In the genomic region with DNA sequence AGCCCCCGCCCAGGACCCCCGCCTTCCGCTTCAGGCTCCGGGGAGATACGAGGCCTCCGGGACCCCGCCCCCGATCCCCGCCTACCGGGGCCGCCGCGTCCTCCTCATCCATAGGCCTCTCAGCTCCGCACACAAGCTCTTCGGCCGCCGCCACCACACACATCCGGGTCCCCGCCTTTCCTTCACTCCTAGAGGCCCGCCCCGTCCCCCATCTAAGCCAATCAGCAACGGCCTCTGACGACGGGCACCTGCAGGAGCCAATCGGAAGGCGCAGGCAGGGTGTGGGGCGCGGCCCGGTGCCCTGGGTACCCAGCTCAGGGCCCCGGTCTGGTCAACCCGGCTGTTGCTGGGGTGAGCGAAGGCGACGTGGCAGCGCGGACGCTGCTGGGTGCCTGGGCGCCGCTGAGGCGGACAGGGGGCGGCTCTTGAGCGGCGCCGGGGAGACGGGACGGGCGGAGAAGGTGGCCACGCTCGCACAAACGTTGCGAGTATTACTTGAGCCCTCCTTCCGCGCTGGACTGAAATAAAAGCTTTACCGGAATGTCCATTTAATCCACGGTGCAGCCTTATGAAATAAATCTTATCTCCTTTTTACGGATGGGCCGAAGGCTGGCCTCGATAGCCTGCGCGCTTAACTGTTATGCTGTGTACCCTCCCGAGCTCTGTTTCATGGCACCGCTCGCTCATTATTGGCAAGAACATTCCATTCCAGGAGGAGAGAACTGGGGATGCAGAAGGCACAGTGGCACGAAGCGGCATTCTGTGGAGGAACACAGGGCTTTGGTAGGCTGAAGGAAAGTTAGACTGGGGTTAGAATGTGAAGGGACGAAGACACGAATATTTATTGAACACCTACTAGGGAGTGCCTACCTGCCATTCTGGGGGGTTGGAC, we compare ENCODE assay signal across 1 cellular context.
TF ChIP-seq lines count a peak whose summit lies in the region.

A gene with protein sequence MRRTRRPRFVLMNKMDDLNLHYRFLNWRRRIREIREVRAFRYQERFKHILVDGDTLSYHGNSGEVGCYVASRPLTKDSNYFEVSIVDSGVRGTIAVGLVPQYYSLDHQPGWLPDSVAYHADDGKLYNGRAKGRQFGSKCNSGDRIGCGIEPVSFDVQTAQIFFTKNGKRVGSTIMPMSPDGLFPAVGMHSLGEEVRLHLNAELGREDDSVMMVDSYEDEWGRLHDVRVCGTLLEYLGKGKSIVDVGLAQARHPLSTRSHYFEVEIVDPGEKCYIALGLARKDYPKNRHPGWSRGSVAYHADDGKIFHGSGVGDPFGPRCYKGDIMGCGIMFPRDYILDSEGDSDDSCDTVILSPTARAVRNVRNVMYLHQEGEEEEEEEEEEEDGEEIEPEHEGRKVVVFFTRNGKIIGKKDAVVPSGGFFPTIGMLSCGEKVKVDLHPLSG (minus strand): TSS at position 165 of the 892 bp plus-strand sequence. CDS start 57 bp downstream, at position 108.

TF ChIP-seq in HepG2, 621 proteins besides CTCF, POLR2A, EP300 and RAD21 (continued from another document and continues in another):
- TF ChIP-seq, protein P1, sequence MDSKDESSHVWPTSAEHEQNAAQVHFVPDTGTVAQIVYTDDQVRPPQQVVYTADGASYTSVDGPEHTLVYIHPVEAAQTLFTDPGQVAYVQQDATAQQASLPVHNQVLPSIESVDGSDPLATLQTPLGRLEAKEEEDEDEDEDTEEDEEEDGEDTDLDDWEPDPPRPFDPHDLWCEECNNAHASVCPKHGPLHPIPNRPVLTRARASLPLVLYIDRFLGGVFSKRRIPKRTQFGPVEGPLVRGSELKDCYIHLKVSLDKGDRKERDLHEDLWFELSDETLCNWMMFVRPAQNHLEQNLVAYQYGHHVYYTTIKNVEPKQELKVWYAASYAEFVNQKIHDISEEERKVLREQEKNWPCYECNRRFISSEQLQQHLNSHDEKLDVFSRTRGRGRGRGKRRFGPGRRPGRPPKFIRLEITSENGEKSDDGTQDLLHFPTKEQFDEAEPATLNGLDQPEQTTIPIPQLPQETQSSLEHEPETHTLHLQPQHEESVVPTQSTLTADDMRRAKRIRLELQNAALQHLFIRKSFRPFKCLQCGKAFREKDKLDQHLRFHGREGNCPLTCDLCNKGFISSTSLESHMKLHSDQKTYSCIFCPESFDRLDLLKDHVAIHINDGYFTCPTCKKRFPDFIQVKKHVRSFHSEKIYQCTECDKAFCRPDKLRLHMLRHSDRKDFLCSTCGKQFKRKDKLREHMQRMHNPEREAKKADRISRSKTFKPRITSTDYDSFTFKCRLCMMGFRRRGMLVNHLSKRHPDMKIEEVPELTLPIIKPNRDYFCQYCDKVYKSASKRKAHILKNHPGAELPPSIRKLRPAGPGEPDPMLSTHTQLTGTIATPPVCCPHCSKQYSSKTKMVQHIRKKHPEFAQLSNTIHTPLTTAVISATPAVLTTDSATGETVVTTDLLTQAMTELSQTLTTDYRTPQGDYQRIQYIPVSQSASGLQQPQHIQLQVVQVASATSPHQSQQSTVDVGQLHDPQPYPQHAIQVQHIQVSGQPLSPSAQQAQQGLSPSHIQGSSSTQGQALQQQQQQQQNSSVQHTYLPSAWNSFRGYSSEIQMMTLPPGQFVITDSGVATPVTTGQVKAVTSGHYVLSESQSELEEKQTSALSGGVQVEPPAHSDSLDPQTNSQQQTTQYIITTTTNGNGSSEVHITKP (CRISPR knock-in tag; IDR thresholded peaks at IDR 0.05; ENCODE audit: low read depth): no peak; the same call in 1 of the 2 replicates
- TF ChIP-seq CBFB (CRISPR knock-in tag; IDR thresholded peaks at IDR 0.05): 0 out of 2 replicates have a peak, but pooled peaks have one; percentile 40
- TF ChIP-seq KLF15 (CRISPR knock-in tag; IDR thresholded peaks at IDR 0.05; ENCODE audit: borderline replicate concordance): no peak; the same call in 1 of the 2 replicates
- TF ChIP-seq RELA (CRISPR knock-in tag; IDR thresholded peaks at IDR 0.05): 0 out of 2 replicates have a peak, but pooled peaks have one; percentile 72
- no peak for TF ChIP-seq SMARCC2 (IDR thresholded peaks at IDR 0.05)
- no peak for TF ChIP-seq NPAS2 (CRISPR knock-in tag; IDR thresholded peaks at IDR 0.05; ENCODE audit: borderline replicate concordance)
- TF ChIP-seq TCF7L2 (IDR thresholded peaks at IDR 0.05; ENCODE audit: low read depth, low read length): no peak
- TF ChIP-seq, protein P2, sequence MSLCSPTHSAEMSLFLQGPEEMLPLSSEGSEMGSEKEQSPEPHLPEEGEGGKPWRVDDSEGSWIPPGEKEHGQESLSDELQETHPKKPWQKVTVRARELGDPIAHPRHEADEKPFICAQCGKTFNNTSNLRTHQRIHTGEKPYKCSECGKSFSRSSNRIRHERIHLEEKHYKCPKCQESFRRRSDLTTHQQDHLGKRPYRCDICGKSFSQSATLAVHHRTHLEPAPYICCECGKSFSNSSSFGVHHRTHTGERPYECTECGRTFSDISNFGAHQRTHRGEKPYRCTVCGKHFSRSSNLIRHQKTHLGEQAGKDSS (CRISPR knock-in tag; IDR thresholded peaks at IDR 0.05; ENCODE audit: borderline replicate concordance, low read depth): no peak
- TF ChIP-seq ERF (CRISPR knock-in tag; IDR thresholded peaks at IDR 0.05): peak; percentile 83
- TF ChIP-seq KLF13 (CRISPR knock-in tag; IDR thresholded peaks at IDR 0.05): no peak
- peak in 1 of 2 experiments; percentile 28; a peak in 2 of 4 replicates for TF ChIP-seq KLF16 (CRISPR knock-in tag; IDR thresholded peaks at IDR 0.05)
- TF ChIP-seq, protein P3, sequence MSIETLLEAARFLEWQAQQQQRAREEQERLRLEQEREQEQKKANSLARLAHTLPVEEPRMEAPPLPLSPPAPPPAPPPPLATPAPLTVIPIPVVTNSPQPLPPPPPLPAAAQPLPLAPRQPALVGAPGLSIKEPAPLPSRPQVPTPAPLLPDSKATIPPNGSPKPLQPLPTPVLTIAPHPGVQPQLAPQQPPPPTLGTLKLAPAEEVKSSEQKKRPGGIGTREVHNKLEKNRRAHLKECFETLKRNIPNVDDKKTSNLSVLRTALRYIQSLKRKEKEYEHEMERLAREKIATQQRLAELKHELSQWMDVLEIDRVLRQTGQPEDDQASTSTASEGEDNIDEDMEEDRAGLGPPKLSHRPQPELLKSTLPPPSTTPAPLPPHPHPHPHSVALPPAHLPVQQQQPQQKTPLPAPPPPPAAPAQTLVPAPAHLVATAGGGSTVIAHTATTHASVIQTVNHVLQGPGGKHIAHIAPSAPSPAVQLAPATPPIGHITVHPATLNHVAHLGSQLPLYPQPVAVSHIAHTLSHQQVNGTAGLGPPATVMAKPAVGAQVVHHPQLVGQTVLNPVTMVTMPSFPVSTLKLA (IDR thresholded peaks at IDR 0.05): no peak
- TF ChIP-seq ZNF264 (CRISPR knock-in tag; IDR thresholded peaks at IDR 0.05): no peak
- TF ChIP-seq IKZF1 (IDR thresholded peaks at IDR 0.05): no peak
- no peak for TF ChIP-seq PRMT3 (CRISPR knock-in tag; IDR thresholded peaks at IDR 0.05; ENCODE audit: borderline replicate concordance, low read depth)
- TF ChIP-seq, protein P4, sequence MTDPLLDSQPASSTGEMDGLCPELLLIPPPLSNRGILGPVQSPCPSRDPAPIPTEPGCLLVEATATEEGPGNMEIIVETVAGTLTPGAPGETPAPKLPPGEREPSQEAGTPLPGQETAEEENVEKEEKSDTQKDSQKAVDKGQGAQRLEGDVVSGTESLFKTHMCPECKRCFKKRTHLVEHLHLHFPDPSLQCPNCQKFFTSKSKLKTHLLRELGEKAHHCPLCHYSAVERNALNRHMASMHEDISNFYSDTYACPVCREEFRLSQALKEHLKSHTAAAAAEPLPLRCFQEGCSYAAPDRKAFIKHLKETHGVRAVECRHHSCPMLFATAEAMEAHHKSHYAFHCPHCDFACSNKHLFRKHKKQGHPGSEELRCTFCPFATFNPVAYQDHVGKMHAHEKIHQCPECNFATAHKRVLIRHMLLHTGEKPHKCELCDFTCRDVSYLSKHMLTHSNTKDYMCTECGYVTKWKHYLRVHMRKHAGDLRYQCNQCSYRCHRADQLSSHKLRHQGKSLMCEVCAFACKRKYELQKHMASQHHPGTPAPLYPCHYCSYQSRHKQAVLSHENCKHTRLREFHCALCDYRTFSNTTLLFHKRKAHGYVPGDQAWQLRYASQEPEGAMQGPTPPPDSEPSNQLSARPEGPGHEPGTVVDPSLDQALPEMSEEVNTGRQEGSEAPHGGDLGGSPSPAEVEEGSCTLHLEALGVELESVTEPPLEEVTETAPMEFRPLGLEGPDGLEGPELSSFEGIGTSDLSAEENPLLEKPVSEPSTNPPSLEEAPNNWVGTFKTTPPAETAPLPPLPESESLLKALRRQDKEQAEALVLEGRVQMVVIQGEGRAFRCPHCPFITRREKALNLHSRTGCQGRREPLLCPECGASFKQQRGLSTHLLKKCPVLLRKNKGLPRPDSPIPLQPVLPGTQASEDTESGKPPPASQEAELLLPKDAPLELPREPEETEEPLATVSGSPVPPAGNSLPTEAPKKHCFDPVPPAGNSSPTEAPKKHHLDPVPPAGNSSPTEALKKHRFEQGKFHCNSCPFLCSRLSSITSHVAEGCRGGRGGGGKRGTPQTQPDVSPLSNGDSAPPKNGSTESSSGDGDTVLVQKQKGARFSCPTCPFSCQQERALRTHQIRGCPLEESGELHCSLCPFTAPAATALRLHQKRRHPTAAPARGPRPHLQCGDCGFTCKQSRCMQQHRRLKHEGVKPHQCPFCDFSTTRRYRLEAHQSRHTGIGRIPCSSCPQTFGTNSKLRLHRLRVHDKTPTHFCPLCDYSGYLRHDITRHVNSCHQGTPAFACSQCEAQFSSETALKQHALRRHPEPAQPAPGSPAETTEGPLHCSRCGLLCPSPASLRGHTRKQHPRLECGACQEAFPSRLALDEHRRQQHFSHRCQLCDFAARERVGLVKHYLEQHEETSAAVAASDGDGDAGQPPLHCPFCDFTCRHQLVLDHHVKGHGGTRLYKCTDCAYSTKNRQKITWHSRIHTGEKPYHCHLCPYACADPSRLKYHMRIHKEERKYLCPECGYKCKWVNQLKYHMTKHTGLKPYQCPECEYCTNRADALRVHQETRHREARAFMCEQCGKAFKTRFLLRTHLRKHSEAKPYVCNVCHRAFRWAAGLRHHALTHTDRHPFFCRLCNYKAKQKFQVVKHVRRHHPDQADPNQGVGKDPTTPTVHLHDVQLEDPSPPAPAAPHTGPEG (CRISPR knock-in tag; IDR thresholded peaks at IDR 0.05): no peak
- TF ChIP-seq CHD2 (IDR thresholded peaks at IDR 0.05; ENCODE audit: low read depth, low read length): 0 out of 2 replicates have a peak, but pooled peaks have one; percentile 53
- peak; percentile 42; the same call in 1 of the 2 replicates for TF ChIP-seq ZNF564 (CRISPR knock-in tag; IDR thresholded peaks at IDR 0.05)
- TF ChIP-seq TAF1 (CRISPR knock-in tag; IDR thresholded peaks at IDR 0.05): peak; percentile 91
- TF ChIP-seq, protein P5, sequence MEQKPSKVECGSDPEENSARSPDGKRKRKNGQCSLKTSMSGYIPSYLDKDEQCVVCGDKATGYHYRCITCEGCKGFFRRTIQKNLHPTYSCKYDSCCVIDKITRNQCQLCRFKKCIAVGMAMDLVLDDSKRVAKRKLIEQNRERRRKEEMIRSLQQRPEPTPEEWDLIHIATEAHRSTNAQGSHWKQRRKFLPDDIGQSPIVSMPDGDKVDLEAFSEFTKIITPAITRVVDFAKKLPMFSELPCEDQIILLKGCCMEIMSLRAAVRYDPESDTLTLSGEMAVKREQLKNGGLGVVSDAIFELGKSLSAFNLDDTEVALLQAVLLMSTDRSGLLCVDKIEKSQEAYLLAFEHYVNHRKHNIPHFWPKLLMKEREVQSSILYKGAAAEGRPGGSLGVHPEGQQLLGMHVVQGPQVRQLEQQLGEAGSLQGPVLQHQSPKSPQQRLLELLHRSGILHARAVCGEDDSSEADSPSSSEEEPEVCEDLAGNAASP (CRISPR knock-in tag; IDR thresholded peaks at IDR 0.05; ENCODE audit: borderline replicate concordance): peak; percentile 46; the same call in 1 of the 2 replicates
- no peak for TF ChIP-seq KLF11 (CRISPR knock-in tag; IDR thresholded peaks at IDR 0.05)
- TF ChIP-seq KMT2B (CRISPR knock-in tag; IDR thresholded peaks at IDR 0.05): peak; percentile 75
- TF ChIP-seq ZBTB21 (CRISPR knock-in tag; IDR thresholded peaks at IDR 0.05): no peak
- TF ChIP-seq ZSCAN25 (CRISPR knock-in tag; IDR thresholded peaks at IDR 0.05): no peak; the same call in 1 of the 2 replicates
- 0 out of 2 replicates have a peak, but pooled peaks have one; percentile 40 for TF ChIP-seq ZNF552 (CRISPR knock-in tag; IDR thresholded peaks at IDR 0.05; ENCODE audit: borderline replicate concordance)
- peak; percentile 76 for TF ChIP-seq CREB1 (IDR thresholded peaks at IDR 0.05)
- TF ChIP-seq CREB1 (CRISPR knock-in tag; IDR thresholded peaks at IDR 0.05): peak; percentile 69
- TF ChIP-seq, protein P6, sequence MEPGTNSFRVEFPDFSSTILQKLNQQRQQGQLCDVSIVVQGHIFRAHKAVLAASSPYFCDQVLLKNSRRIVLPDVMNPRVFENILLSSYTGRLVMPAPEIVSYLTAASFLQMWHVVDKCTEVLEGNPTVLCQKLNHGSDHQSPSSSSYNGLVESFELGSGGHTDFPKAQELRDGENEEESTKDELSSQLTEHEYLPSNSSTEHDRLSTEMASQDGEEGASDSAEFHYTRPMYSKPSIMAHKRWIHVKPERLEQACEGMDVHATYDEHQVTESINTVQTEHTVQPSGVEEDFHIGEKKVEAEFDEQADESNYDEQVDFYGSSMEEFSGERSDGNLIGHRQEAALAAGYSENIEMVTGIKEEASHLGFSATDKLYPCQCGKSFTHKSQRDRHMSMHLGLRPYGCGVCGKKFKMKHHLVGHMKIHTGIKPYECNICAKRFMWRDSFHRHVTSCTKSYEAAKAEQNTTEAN (CRISPR knock-in tag; conservative IDR thresholded peaks at IDR 0.05): peak; percentile 8; the same call in 1 of the 2 replicates
- TF ChIP-seq, protein P7, sequence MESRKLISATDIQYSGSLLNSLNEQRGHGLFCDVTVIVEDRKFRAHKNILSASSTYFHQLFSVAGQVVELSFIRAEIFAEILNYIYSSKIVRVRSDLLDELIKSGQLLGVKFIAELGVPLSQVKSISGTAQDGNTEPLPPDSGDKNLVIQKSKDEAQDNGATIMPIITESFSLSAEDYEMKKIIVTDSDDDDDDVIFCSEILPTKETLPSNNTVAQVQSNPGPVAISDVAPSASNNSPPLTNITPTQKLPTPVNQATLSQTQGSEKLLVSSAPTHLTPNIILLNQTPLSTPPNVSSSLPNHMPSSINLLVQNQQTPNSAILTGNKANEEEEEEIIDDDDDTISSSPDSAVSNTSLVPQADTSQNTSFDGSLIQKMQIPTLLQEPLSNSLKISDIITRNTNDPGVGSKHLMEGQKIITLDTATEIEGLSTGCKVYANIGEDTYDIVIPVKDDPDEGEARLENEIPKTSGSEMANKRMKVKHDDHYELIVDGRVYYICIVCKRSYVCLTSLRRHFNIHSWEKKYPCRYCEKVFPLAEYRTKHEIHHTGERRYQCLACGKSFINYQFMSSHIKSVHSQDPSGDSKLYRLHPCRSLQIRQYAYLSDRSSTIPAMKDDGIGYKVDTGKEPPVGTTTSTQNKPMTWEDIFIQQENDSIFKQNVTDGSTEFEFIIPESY (CRISPR knock-in tag; IDR thresholded peaks at IDR 0.05): 0 out of 2 replicates have a peak, but pooled peaks have one; percentile 9
- peak; percentile 59; the same call in 1 of the 2 replicates for TF ChIP-seq TMF1 (CRISPR knock-in tag; IDR thresholded peaks at IDR 0.05; ENCODE audit: low read depth)
- no peak for TF ChIP-seq HMG20B (CRISPR knock-in tag; conservative IDR thresholded peaks at IDR 0.05)
- no peak; the same call in 1 of the 2 replicates for TF ChIP-seq ZNF788 (CRISPR knock-in tag; IDR thresholded peaks at IDR 0.05; ENCODE audit: borderline replicate concordance)
- no peak for TF ChIP-seq SETDB1 (CRISPR knock-in tag; IDR thresholded peaks at IDR 0.05; ENCODE audit: borderline replicate concordance)
- TF ChIP-seq ZNF557 (CRISPR knock-in tag; IDR thresholded peaks at IDR 0.05): peak; percentile 78; the same call in 1 of the 2 replicates
- no peak for TF ChIP-seq ZMYM2 (CRISPR knock-in tag; IDR thresholded peaks at IDR 0.05)
- TF ChIP-seq SUZ12 (IDR thresholded peaks at IDR 0.05; ENCODE audit: low read depth, low read length): no peak
- no peak for TF ChIP-seq ZNF292 (CRISPR knock-in tag; IDR thresholded peaks at IDR 0.05; ENCODE audit: borderline replicate concordance, low read depth)
- TF ChIP-seq ZNF143 (CRISPR knock-in tag; IDR thresholded peaks at IDR 0.05): no peak
- TF ChIP-seq ZNF839 (CRISPR knock-in tag; IDR thresholded peaks at IDR 0.05; ENCODE audit: borderline replicate concordance): no peak
